In genomic region chr19:342801-343421, GRCh38 we compare ENCODE assay signal across 8 cellular contexts. TPM values are rescaled to one million over a fixed set of nuclear protein-coding genes. Genes with fewer than 3 reads are reported as not detected.
A peak's percentile ranks its signal among the peaks of the same experiment; 100 is the strongest.
DNase-seq lines count a peak whose midpoint lies in the region; ATAC-seq lines count a peak whose summit lies in the region.

No MANE protein-coding gene starts in this region.

- no peak for ATAC-seq in activated T-cell treated with anti-CD3 and anti-CD28 coated beads, Interleukin-2, amount 50 U/mL, for 72 hours (replicated peaks in 1 of 2)
- no peak for ATAC-seq in GM21529 (IDR thresholded peaks at IDR 0.05; ENCODE audit: unreplicated experiment)
- no peak for ATAC-seq in HG03520 (IDR thresholded peaks at IDR 0.05; ENCODE audit: unreplicated experiment)

- peaks cover 14% of the 10 kb centered on the region for H3K4me1 ChIP-seq in neuron (ENCODE audit: insufficient read depth, low read length)

- no peaks in the 10 kb centered on the region for H3K9me3 Mint-ChIP-seq in activated T-cell treated with anti-CD3 and anti-CD28 coated beads, Interleukin-2, amount 50 U/mL, for 72 hours

- no peak overlapping the region for H2AFZ ChIP-seq in neuron (ENCODE audit: low read depth, low read length)

- H3K4me3 Mint-ChIP-seq in activated T-cell treated with anti-CD3 and anti-CD28 coated beads, Interleukin-2, amount 50 U/mL, for 72 hours, result peak overlapping the region; percentile 81 to 82

- DNase-seq in activated T-cell treated with anti-CD3 and anti-CD28 coated beads, Interleukin-2, amount 50 U/mL, for 72 hours, result no peak
- DNase-seq in activated T-cell treated with anti-CD3 and anti-CD28 coated beads, Interleukin-2, amount 50 U/mL, for 48 hours, result no peak
- DNase-seq in UCSD-AML1 (lab: John Stamatoyannopoulos, UW; ENCODE audit: unreplicated experiment) (peak; percentile 52), fibroblast of the conjunctiva (ENCODE audit: low read depth) (peak; percentile 53), NCI-H2081 treated with DMSO at 0.1 percent for 48 hours (lab: John Stamatoyannopoulos, UW) (no peak)

- H3K27me3 ChIP-seq in neuron (ENCODE audit: insufficient read depth, low read length), result no peaks in the 10 kb centered on the region

- peak overlapping the region; percentile 6 for H3K27ac Mint-ChIP-seq in activated T-cell treated with anti-CD3 and anti-CD28 coated beads, Interleukin-2, amount 50 U/mL, for 72 hours

- H3K27me3 Mint-ChIP-seq in activated T-cell treated with anti-CD3 and anti-CD28 coated beads, Interleukin-2, amount 50 U/mL, for 72 hours (ENCODE audit: low read depth), result peaks cover 6% of the 10 kb centered on the region

- H3K36me3 ChIP-seq in neuron (ENCODE audit: insufficient read depth, low read length), result peaks cover 24% of the 10 kb centered on the region

- peak overlapping the region; percentile 62 for H3K4me3 ChIP-seq in neuron (ENCODE audit: low read length)

- peaks cover 66% of the 10 kb centered on the region for H3K4me1 Mint-ChIP-seq in activated T-cell treated with anti-CD3 and anti-CD28 coated beads, Interleukin-2, amount 50 U/mL, for 72 hours (ENCODE audit: low read depth)

- peaks cover 5 to 14% of the 10 kb centered on the region in 2 donors for H3K36me3 Mint-ChIP-seq in activated T-cell treated with anti-CD3 and anti-CD28 coated beads, Interleukin-2, amount 50 U/mL, for 72 hours (ENCODE audit: insufficient read depth in 2 of 2)

- peaks cover 14% of the 10 kb centered on the region for H3K9me3 ChIP-seq in neuron (ENCODE audit: low read length)

RNA-seq across cellular contexts. Expression of gene MIER2, which starts 1.7 kb away (rescaled TPM):
- total RNA-seq in activated T-cell treated with anti-CD3 and anti-CD28 coated beads, Interleukin-2, amount 50 U/mL, for 72 hours, result 10 to 100 TPM; 25.8 to 29.0 TPM

RNA-seq across cellular contexts. Expression of gene PLPP2, which starts 51.7 kb away (rescaled TPM):
- 1 to 10 TPM; 2.1 to 2.7 TPM for total RNA-seq in activated T-cell treated with anti-CD3 and anti-CD28 coated beads, Interleukin-2, amount 50 U/mL, for 72 hours

Comparison
In these comparisons a context has a peak if more than half of its experiments do, and no peak if none do; other contexts are left out.
1. DNase-seq: peak in UCSD-AML1 (single experiment) and fibroblast of the conjunctiva (single experiment); none in activated T-cell treated with anti-CD3 and anti-CD28 coated beads, Interleukin-2, amount 50 U/mL, for 72 hours (0 of 2), activated T-cell treated with anti-CD3 and anti-CD28 coated beads, Interleukin-2, amount 50 U/mL, for 48 hours (0 of 2) and NCI-H2081 treated with DMSO at 0.1 percent for 48 hours (single experiment).